In the genomic region with DNA sequence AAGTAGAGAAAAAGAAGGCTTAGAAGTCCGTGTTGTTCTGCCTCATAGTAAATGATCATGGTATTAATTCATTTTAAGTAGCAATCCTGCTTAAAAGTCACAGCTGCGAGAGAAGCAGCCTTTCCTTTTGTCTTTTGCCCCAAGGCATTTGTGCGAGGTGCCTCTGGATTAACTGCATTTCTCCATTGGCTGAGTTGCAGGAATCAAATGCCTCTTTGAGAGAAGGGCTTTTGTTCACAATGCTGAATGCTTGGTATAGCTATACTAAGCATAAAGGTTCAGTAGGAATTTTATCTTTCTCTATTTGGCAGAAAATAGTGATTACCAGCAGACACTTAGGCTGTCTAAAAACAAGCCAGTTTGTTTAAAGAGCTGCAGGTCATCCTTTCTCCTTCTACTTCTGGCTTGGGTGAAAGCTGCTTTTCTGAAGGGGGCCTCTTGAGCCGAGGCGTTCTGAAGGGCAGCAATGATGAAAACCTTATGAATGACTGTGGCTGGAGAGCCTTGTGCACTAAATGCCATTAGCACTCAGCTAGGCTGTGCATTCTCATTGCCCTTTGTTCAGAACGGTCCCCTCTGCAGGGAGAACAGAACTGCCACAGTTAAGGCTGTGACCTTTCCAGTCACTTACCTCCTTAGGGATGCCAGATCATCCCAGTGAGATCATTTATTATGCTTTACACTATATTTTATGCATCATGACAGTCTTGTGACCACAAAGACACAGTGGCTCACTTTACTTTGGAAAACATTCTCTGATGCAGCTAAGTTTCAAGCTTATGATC, we compare ENCODE assay signal across 15 cellular contexts.
DNase-seq lines count a peak whose midpoint lies in the region; ATAC-seq and TF ChIP-seq lines count a peak whose summit lies in the region.
"Had no signal": no experiment of that assay in that cellular context is flagged by ENCODE, and none has a peak within 500 bp of the region (broad histone marks: within the 10 kb centered on the region; RNA-seq: fewer than 3 reads in every experiment).

No MANE protein-coding gene starts in this region.

- H3K9me3 ChIP-seq in NT2/D1 (ENCODE audit: insufficient read depth, low read length) (no peaks in the 10 kb centered on the region), fibroblast of lung (ENCODE audit: control insufficient read depth, insufficient read depth, low read depth, low read length) (no peaks in the 10 kb centered on the region), neuronal stem cell (replicated peaks in 1 of 2; ENCODE audit: control insufficient read depth in 2 of 2, insufficient read depth in 1 of 2, low read depth in 1 of 2, low read length in 2 of 2) (peaks cover 0 to 3% of the 10 kb centered on the region in 2 donors)
- H3K9me3 ChIP-seq: left ventricle myocardium inferior had no signal

- H3K4me3 ChIP-seq in NT2/D1 (ENCODE audit: insufficient read length, low read depth): no peak overlapping the region
- H3K4me3 ChIP-seq in fibroblast of lung (replicated peaks in 1 of 4; ENCODE audit: control extremely low read depth in 1 of 4, insufficient read depth in 1 of 4, low read depth in 3 of 4, low read length in 4 of 4): no peak overlapping the region
- no peak overlapping the region for H3K4me3 ChIP-seq in neuronal stem cell (ENCODE audit: low read length in 2 of 2)
- H3K4me3 ChIP-seq: left ventricle myocardium inferior had no signal

- no peaks in the 10 kb centered on the region for H3K4me1 ChIP-seq in NT2/D1 (ENCODE audit: insufficient read depth, insufficient read length)
- H3K4me1 ChIP-seq in fibroblast of lung (ENCODE audit: control insufficient read depth, extremely low read depth, insufficient read depth, low read length): no peaks in the 10 kb centered on the region
- peaks cover 26 to 41% of the 10 kb centered on the region in 2 donors for H3K4me1 ChIP-seq in neuronal stem cell (ENCODE audit: control insufficient read depth in 2 of 2, insufficient read depth in 1 of 2, low read depth in 1 of 2, low read length in 2 of 2)

- H4K91ac ChIP-seq in neuronal stem cell (ENCODE audit: low read depth, low read length, poor library complexity): no peak overlapping the region

- H2AK5ac ChIP-seq in neuronal stem cell (ENCODE audit: low read depth, low read length): no peak overlapping the region

- H3K9ac ChIP-seq in NT2/D1 (ENCODE audit: insufficient read length, low read depth) (no peak overlapping the region), fibroblast of lung (ENCODE audit: insufficient read depth, low read length) (no peak overlapping the region), neuronal stem cell (ENCODE audit: low read depth, low read length, poor library complexity) (no peak overlapping the region)

- no CpG with 5 or more reads among the region's 6 CpGs for WGBS in neuronal stem cell (ENCODE audit: extremely low coverage in 2 of 2, insufficient read length in 2 of 2, insufficient replicate concordance in 1 of 2), 2 donors

- no peak for TF ChIP-seq CTCF in fibroblast of lung (conservative IDR thresholded peaks at IDR 0.05 in 1 of 2, IDR thresholded peaks at IDR 0.05 in 1 of 2; ENCODE audit: low read depth in 1 of 2, low read length in 2 of 2)

- peaks cover 14% of the 10 kb centered on the region for H3K36me3 ChIP-seq in NT2/D1 (ENCODE audit: insufficient read depth, insufficient read length, low read length)
- H3K36me3 ChIP-seq in fibroblast of lung (ENCODE audit: control insufficient read depth, insufficient read depth, low read length): no peaks in the 10 kb centered on the region
- H3K36me3 ChIP-seq in neuronal stem cell (replicated peaks in 1 of 2; ENCODE audit: control insufficient read depth in 2 of 2, insufficient read depth in 2 of 2, low read length in 2 of 2): peaks cover 3 to 20% of the 10 kb centered on the region in 2 donors
- H3K36me3 ChIP-seq: brain microvascular endothelial cell had no signal

- no peak overlapping the region for H3K14ac ChIP-seq in neuronal stem cell (ENCODE audit: low read length)

- no peak overlapping the region for H3K18ac ChIP-seq in neuronal stem cell (ENCODE audit: low read length)

- H2BK15ac ChIP-seq in neuronal stem cell (ENCODE audit: low read length): no peak overlapping the region

- H3K23ac ChIP-seq in neuronal stem cell (ENCODE audit: low read depth, low read length, poor library complexity): no peak overlapping the region

- no peak overlapping the region for H3K4ac ChIP-seq in neuronal stem cell (ENCODE audit: low read length)

- H4K20me1 ChIP-seq in fibroblast of lung (ENCODE audit: control insufficient read depth, extremely low read depth, insufficient read depth, low read length): no peaks in the 10 kb centered on the region

- no peak overlapping the region for H3K4me2 ChIP-seq in fibroblast of lung (ENCODE audit: extremely low read depth, insufficient read depth, low read length)
- peak overlapping the region; percentile 41 for H3K4me2 ChIP-seq in neuronal stem cell (ENCODE audit: insufficient read depth, low read length, poor library complexity, severe bottlenecking)

- DNase-seq in ELR (ENCODE audit: low read depth): peak; percentile 36
- DNase-seq in NT2/D1 (ENCODE audit: low read depth, low spot score): peak; percentile 36
- DNase-seq in fibroblast of lung (ENCODE audit: low read depth in 2 of 2): peak; percentile 9 to 10
- peak; percentile 63 for DNase-seq in neuronal stem cell (ENCODE audit: low spot score)
- no peak for DNase-seq in DMS53 treated with DMSO at 0.1 percent for 48 hours (lab: John Stamatoyannopoulos, UW; ENCODE audit: unreplicated experiment)
- DNase-seq in T-helper 2 cell: no peak
- DNase-seq: activated CD8-positive, alpha-beta memory T cell treated with anti-CD3 and anti-CD28 coated beads, Interleukin-2, amount 10 ng/mL, durations not matched to agents 7 days and 5 days; activated naive CD4-positive, alpha-beta T cell; brain microvascular endothelial cell; left ventricle myocardium inferior; naive B cell; NCI-H1694 treated with DMSO at 0.1 percent for 48 hours; NCI-H510A treated with DMSO at 0.1 percent for 48 hours had no signal

- no peaks in the 10 kb centered on the region for H3K79me2 ChIP-seq in fibroblast of lung (ENCODE audit: control insufficient read depth, insufficient read depth, low read length)

- ATAC-seq in GM21528 (IDR thresholded peaks at IDR 0.05; ENCODE audit: low FRiP score, unreplicated experiment): no peak
- ATAC-seq: activated CD8-positive, alpha-beta memory T cell treated with anti-CD3 and anti-CD28 coated beads, Interleukin-2, amount 10 ng/mL, durations not matched to agents 7 days and 5 days had no signal

- H4K8ac ChIP-seq in neuronal stem cell (ENCODE audit: low read depth, low read length): no peak overlapping the region

- H3K79me1 ChIP-seq in neuronal stem cell (ENCODE audit: low read depth, low read length): no peaks in the 10 kb centered on the region

- H3K27me3 ChIP-seq in NT2/D1 (ENCODE audit: insufficient read depth, insufficient read length) (no peaks in the 10 kb centered on the region), fibroblast of lung (ENCODE audit: control insufficient read depth, insufficient read depth, low read length) (peaks cover 2% of the 10 kb centered on the region), neuronal stem cell (ENCODE audit: control insufficient read depth in 3 of 3, insufficient read depth in 3 of 3, low read depth in 1 of 3, low read length in 3 of 3) (no peaks in the 10 kb centered on the region)
- H3K27me3 ChIP-seq: brain microvascular endothelial cell had no signal

- H2BK12ac ChIP-seq in neuronal stem cell (ENCODE audit: low read length): no peak overlapping the region

- no peak overlapping the region for H2BK120ac ChIP-seq in neuronal stem cell (ENCODE audit: low read depth, low read length)

- no peak overlapping the region for H2BK5ac ChIP-seq in neuronal stem cell (ENCODE audit: low read length)

- no peak overlapping the region for H2AFZ ChIP-seq in fibroblast of lung (ENCODE audit: low read length)
- peak overlapping the region; percentile 8 for H2AFZ ChIP-seq in neuronal stem cell (ENCODE audit: low read length)

- no peak overlapping the region for H3K27ac ChIP-seq in fibroblast of lung (ENCODE audit: insufficient read depth, low read length)
- H3K27ac ChIP-seq in neuronal stem cell (replicated peaks; ENCODE audit: low read length): peak overlapping the region; percentile 83
- H3K27ac ChIP-seq: brain microvascular endothelial cell, left ventricle myocardium inferior, RWPE1 had no signal

Comparison
In these comparisons a context has a peak if more than half of its experiments do, and no peak if none do; other contexts are left out.
1. DNase-seq: peak in ELR (single experiment), NT2/D1 (single experiment), fibroblast of lung (2 of 2) and neuronal stem cell (single experiment); none in DMS53 treated with DMSO at 0.1 percent for 48 hours (single experiment) and T-helper 2 cell (0 of 5).